ENCODE assay signal across 8 cellular contexts in genomic region chr3:136787226-136787793, GRCh38. TPM values are rescaled to one million over a fixed set of nuclear protein-coding genes. Genes with fewer than 3 reads are reported as not detected.
A peak's percentile ranks its signal among the peaks of the same experiment; 100 is the strongest.
DNase-seq lines count a peak whose midpoint lies in the region; ATAC-seq and TF ChIP-seq lines count a peak whose summit lies in the region.

No MANE protein-coding gene starts in this region.

- no peaks in the 10 kb centered on the region for H3K36me3 Mint-ChIP-seq in osteocyte (ENCODE audit: unreplicated experiment)

- H3K4me1 Mint-ChIP-seq in osteocyte (ENCODE audit: unreplicated experiment) = peaks cover 28% of the 10 kb centered on the region

- no peak for TF ChIP-seq POLR2A in erythroblast (IDR thresholded peaks at IDR 0.05; ENCODE audit: low read length)

- H3K27me3 Mint-ChIP-seq in osteocyte (ENCODE audit: unreplicated experiment) = no peaks in the 10 kb centered on the region

- peak overlapping the region; percentile 89 for H3K27ac Mint-ChIP-seq in osteocyte (ENCODE audit: unreplicated experiment)

- no peaks in the 10 kb centered on the region for H3K9me3 Mint-ChIP-seq in osteocyte (ENCODE audit: unreplicated experiment)

- H3K4me3 Mint-ChIP-seq in osteocyte (ENCODE audit: unreplicated experiment) = peak overlapping the region; percentile 64

- peak; percentile 48 for ATAC-seq in HG02884 (IDR thresholded peaks at IDR 0.05; ENCODE audit: unreplicated experiment)
- no peak for ATAC-seq in GM19455 (IDR thresholded peaks at IDR 0.05; ENCODE audit: unreplicated experiment)

- no peak for TF ChIP-seq CTCF in osteocyte (IDR thresholded peaks at IDR 0.05)

- DNase-seq in activated gamma-delta T cell treated with Interleukin-2 at 50 U/mL for 16 hours (peak; percentile 20), activated gamma-delta T cell (lab: John Stamatoyannopoulos, UW) (no peak), T follicular helper cell (ENCODE audit: low read depth) (peak; percentile 1), erythroblast (lab: John Stamatoyannopoulos, UW) (peak; percentile 5 to 32), osteocyte (ENCODE audit: extremely low spot score, unreplicated experiment) (no peak), hippocampal formation (lab: John Stamatoyannopoulos, UW) (no peak)

RNA-seq across cellular contexts. Expression of gene SLC35G2, which starts 31.6 kb away (rescaled TPM):
- 7.1 and 7.3 TPM in 2 replicates for total RNA-seq in osteocyte

RNA-seq across cellular contexts. Expression of gene STAG1, which starts 35.1 kb away (rescaled TPM):
- 50.2 and 53.9 TPM in 2 replicates for total RNA-seq in osteocyte

Comparison
In these comparisons a context has a peak if more than half of its experiments do, and no peak if none do; other contexts are left out.
1. DNase-seq: peak in activated gamma-delta T cell treated with Interleukin-2 at 50 U/mL for 16 hours (single experiment), T follicular helper cell (single experiment) and erythroblast (2 of 2); none in activated gamma-delta T cell (single experiment), osteocyte (single experiment) and hippocampal formation (0 of 2).